In the genomic region with DNA sequence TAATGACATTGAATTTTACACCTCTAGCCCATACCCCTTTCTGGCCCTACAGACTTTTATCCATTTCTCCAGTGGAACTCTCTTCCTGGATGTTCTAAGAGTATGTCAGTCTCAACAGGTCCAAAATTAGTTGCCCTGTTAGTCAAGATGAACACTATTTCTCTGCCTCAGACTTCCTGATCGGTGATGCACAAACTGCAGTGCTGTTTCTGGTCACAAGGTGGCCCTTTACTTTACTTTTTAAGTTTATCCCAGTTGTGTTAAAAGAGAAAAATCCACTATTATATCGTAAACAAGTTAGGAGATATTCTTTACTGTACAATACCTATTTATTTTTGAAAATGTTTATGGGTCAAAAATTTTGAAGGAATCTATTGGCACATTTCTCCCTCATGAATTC, we compare ENCODE assay signal across 9 cellular contexts. TPM values are rescaled to one million over a fixed set of nuclear protein-coding genes. Genes with fewer than 3 reads are reported as not detected.
DNase-seq lines count a peak whose midpoint lies in the region; ATAC-seq, FAIRE-seq and TF ChIP-seq lines count a peak whose summit lies in the region.
"Had no signal": no experiment of that assay in that cellular context is flagged by ENCODE, and none has a peak within 500 bp of the region (broad histone marks: within the 10 kb centered on the region; RNA-seq: fewer than 3 reads in every experiment).

No MANE protein-coding gene starts in this region.

- no peaks in the 10 kb centered on the region for H3K9me1 ChIP-seq in K562 (ENCODE audit: control insufficient read depth, insufficient read depth, low read length)

- H3K4me1 ChIP-seq in Peyer's patch: no peaks in the 10 kb centered on the region
- no peaks in the 10 kb centered on the region; a peak in 1 of 5 replicates for H3K4me1 ChIP-seq in K562 (replicated peaks in 1 of 2; ENCODE audit: control insufficient read depth in 2 of 2, insufficient read depth in 2 of 2, low read length in 2 of 2)
- no peaks in the 10 kb centered on the region for H3K4me1 ChIP-seq in left lung
- no peaks in the 10 kb centered on the region for H3K4me1 ChIP-seq in thyroid gland

- H3K36me3 ChIP-seq in Peyer's patch (no peaks in the 10 kb centered on the region), K562 (ENCODE audit: control insufficient read depth, insufficient read depth, low read length) (no peaks in the 10 kb centered on the region), left lung (no peaks in the 10 kb centered on the region), thyroid gland (no peaks in the 10 kb centered on the region)

- peaks cover 2% of the 10 kb centered on the region for H3K4me1 Mint-ChIP-seq in activated T-cell treated with anti-CD3 and anti-CD28 coated beads, Interleukin-2, amount 50 U/mL, for 24 hours (ENCODE audit: low read depth)
- H3K4me1 Mint-ChIP-seq: stimulated activated naive B cell treated with anti-CD40 and anti-IgM and Interleukin-4, amounts not matched to agents 10 μg/mL and 1 μg/mL and 100 μg/mL, for 72 hours had no signal

- TF ChIP-seq POLR2A in Peyer's patch (IDR thresholded peaks at IDR 0.05) (no peak), K562 (conservative IDR thresholded peaks at IDR 0.05) (no peak), thyroid gland (IDR thresholded peaks at IDR 0.05) (no peak)

- no peaks in the 10 kb centered on the region for H3K9me3 ChIP-seq in Peyer's patch
- no peaks in the 10 kb centered on the region for H3K9me3 ChIP-seq in K562 (replicated peaks; ENCODE audit: control insufficient read depth, insufficient read depth, low read depth, low read length)
- no peaks in the 10 kb centered on the region for H3K9me3 ChIP-seq in left lung
- H3K9me3 ChIP-seq in thyroid gland: no peaks in the 10 kb centered on the region

- no peak overlapping the region for H3K4me3 ChIP-seq in HFF-Myc (replicated peaks; ENCODE audit: low read depth, low read length)
- no peak overlapping the region for H3K4me3 ChIP-seq in Peyer's patch
- H3K4me3 ChIP-seq in K562: no peak overlapping the region
- H3K4me3 ChIP-seq in left lung: no peak overlapping the region
- no peak overlapping the region for H3K4me3 ChIP-seq in thyroid gland (replicated peaks in 1 of 3)

- no peaks in the 10 kb centered on the region for H3K36me3 Mint-ChIP-seq in activated T-cell treated with anti-CD3 and anti-CD28 coated beads, Interleukin-2, amount 50 U/mL, for 24 hours (ENCODE audit: low read depth)
- H3K36me3 Mint-ChIP-seq: stimulated activated naive B cell treated with anti-CD40 and anti-IgM and Interleukin-4, amounts not matched to agents 10 μg/mL and 1 μg/mL and 100 μg/mL, for 72 hours had no signal

- H3K9me3 Mint-ChIP-seq in activated T-cell treated with anti-CD3 and anti-CD28 coated beads, Interleukin-2, amount 50 U/mL, for 24 hours: no peaks in the 10 kb centered on the region
- H3K9me3 Mint-ChIP-seq: stimulated activated naive B cell treated with anti-CD40 and anti-IgM and Interleukin-4, amounts not matched to agents 10 μg/mL and 1 μg/mL and 100 μg/mL, for 72 hours had no signal

- H3K27me3 Mint-ChIP-seq in activated T-cell treated with anti-CD3 and anti-CD28 coated beads, Interleukin-2, amount 50 U/mL, for 24 hours: peaks cover 41% of the 10 kb centered on the region

- H2AFZ ChIP-seq in K562 (ENCODE audit: low read depth, low read length): peak overlapping the region; percentile 79

- no peak overlapping the region for H3K4me2 ChIP-seq in K562 (ENCODE audit: insufficient read depth, low read length)

- TF ChIP-seq CTCF in HFF-Myc (IDR thresholded peaks at IDR 0.05; ENCODE audit: low read depth, low read length, missing control alignments) (peak; percentile 61), Peyer's patch (IDR thresholded peaks at IDR 0.05) (peak; percentile 10 to 64 (median 46)), K562 (IDR thresholded peaks at IDR 0.05 in 2 of 3, conservative IDR thresholded peaks at IDR 0.05 in 1 of 3; ENCODE audit: insufficient read depth in 2 of 3, low read depth in 1 of 3, low read length in 3 of 3) (peak; percentile 41 to 62 (median 58); a peak in 5 of 6 replicates), left lung (IDR thresholded peaks at IDR 0.05) (peak; percentile 50 to 60), thyroid gland (IDR thresholded peaks at IDR 0.05) (peak in 5 of 6 experiments; percentile 46 to 69 (median 65))

- no TSS peak for BruUV-seq in K562 (replicated peaks; lab: Mats Ljungman, UMichigan)

- POLR2A ChIA-PET in K562 (lab: Yijun Ruan, JAX): no interaction called here

- no peaks in the 10 kb centered on the region for H3K79me2 ChIP-seq in K562 (ENCODE audit: control insufficient read depth, insufficient read depth, low read length)

- H3K27ac Mint-ChIP-seq in activated T-cell treated with anti-CD3 and anti-CD28 coated beads, Interleukin-2, amount 50 U/mL, for 24 hours: no peak overlapping the region
- H3K27ac Mint-ChIP-seq: stimulated activated naive B cell treated with anti-CD40 and anti-IgM and Interleukin-4, amounts not matched to agents 10 μg/mL and 1 μg/mL and 100 μg/mL, for 72 hours had no signal

- no peak for TF ChIP-seq EP300 in K562 (IDR thresholded peaks at IDR 0.05; ENCODE audit: low read length)

- H3K4me3 Mint-ChIP-seq in activated T-cell treated with anti-CD3 and anti-CD28 coated beads, Interleukin-2, amount 50 U/mL, for 24 hours: no peak overlapping the region
- H3K4me3 Mint-ChIP-seq: stimulated activated naive B cell treated with anti-CD40 and anti-IgM and Interleukin-4, amounts not matched to agents 10 μg/mL and 1 μg/mL and 100 μg/mL, for 72 hours had no signal

- peak; percentile 46 for FAIRE-seq in K562 (lab: Jason Lieb, UNC)

- H4K20me1 ChIP-seq in K562 (replicated peaks; ENCODE audit: control insufficient read depth, insufficient read depth, low read length): no peaks in the 10 kb centered on the region

- intact Hi-C loops in K562 (cut with micrococcal nuclease) (loop anchor here (1.0 kb wide), 2 partner anchors 121 to 146 kb away; no protein-coding TSS in a partner anchor), left lung (cut with DNase I) (loop anchor here in 1 of 2 donors (5.0 kb wide), 1 partner anchor 119 kb away; no protein-coding TSS in a partner anchor), thyroid gland (cut with DNase I) (loop anchor here (5.0 kb wide), 1 partner anchor 124 kb away; no protein-coding TSS in a partner anchor)

- CTCF ChIA-PET in K562 (lab: Yijun Ruan, JAX; ENCODE audit: low intra/inter-chr PET ratio): interaction anchor here (1.6 kb wide), 1 partner anchor 121 kb away, joined by 6 read pairs; no protein-coding TSS in a partner anchor

- peak; percentile 81 for ATAC-seq in K562
- ATAC-seq in left lung: peak; percentile 77

- TF ChIP-seq RAD21 in K562 (CRISPR knock-in tag; conservative IDR thresholded peaks at IDR 0.05 in 1 of 2, IDR thresholded peaks at IDR 0.05 in 1 of 2): peak; percentile 49 to 69

- 6% methylated on average over 2 of the region's 2 CpGs for WGBS in K562 (ENCODE audit: insufficient coverage, low coverage, missing lambda C conversion rate)
- WGBS in thyroid gland, 2 donors: 5 to 10% methylated on average over 2 of the region's 2 CpGs

- in situ Hi-C loops in K562 (cut with MboI): no loop called here

- H3K9ac ChIP-seq in K562 (ENCODE audit: insufficient read depth in 1 of 2, low read depth in 2 of 2, low read length in 2 of 2): no peak overlapping the region

- no peaks in the 10 kb centered on the region for H3K27me3 ChIP-seq in Peyer's patch
- no peaks in the 10 kb centered on the region for H3K27me3 ChIP-seq in K562 (ENCODE audit: control insufficient read depth in 2 of 2, insufficient read depth in 2 of 2, low read length in 2 of 2)
- peaks cover 0 to 13% of the 10 kb centered on the region in 2 donors for H3K27me3 ChIP-seq in left lung
- H3K27me3 ChIP-seq in thyroid gland: no peaks in the 10 kb centered on the region

- DNase-seq in activated T-cell treated with anti-CD3 and anti-CD28 coated beads for 1 hour (ENCODE audit: low read depth) (peak; percentile 32), HFF-Myc (ENCODE audit: extremely low read depth, low read depth) (no peak), Peyer's patch (peak in 1 of 3 donors; percentile 68), K562 (ENCODE audit: extremely low read depth in 1 of 4, low spot score in 3 of 4) (peak; percentile 16 to 50 (median 20)), left lung (no peak), thyroid gland (peak; percentile 55 to 62), NCI-H526 treated with DMSO at 0.1 percent for 48 hours (lab: John Stamatoyannopoulos, UW) (no peak)
- no peak for DNase-seq in activated T-cell treated with anti-CD3 and anti-CD28 coated beads, Interleukin-2, amount 50 U/mL, for 24 hours
- DNase-seq: stimulated activated naive B cell treated with anti-CD40 and anti-IgM and Interleukin-4, amounts not matched to agents 10 μg/mL and 1 μg/mL and 100 μg/mL, for 72 hours had no signal

- H3K27ac ChIP-seq in Peyer's patch (no peak overlapping the region), K562 (ENCODE audit: extremely low read depth, low read depth, low read length) (no peak overlapping the region), left lung (no peak overlapping the region), thyroid gland (no peak overlapping the region)

RNA-seq across cellular contexts. Expression of a gene that starts 13.1 kb away (rescaled TPM):
- 1 to 10 TPM; 1.1 to 5.8 (median 2.1) TPM for total RNA-seq in Peyer's patch
- not detected in 2 replicates for total RNA-seq in K562 (2011; cell fraction: chromatin; rRNA removed; ENCODE audit: low replicate concordance)
- not detected in 2 replicates for total RNA-seq in K562 (2011; cell fraction: nucleolus; rRNA removed)
- not detected in 2 replicates for total RNA-seq in K562 (2011; cell fraction: nucleoplasm; rRNA removed)
- total RNA-seq in K562 (2014; rRNA removed): not detected in 2 replicates
- 0.18 and 0.22 TPM in 2 replicates for total RNA-seq in K562 (2014; rRNA removed; fragmentation: Illumina TruSeq; extraction: Trizol)
- total RNA-seq in K562 (2015; rRNA removed; fragmentation: Illumina TruSeq; extraction: Trizol): 0.15 TPM in 1 of 2 replicates, not detected in the other
- total RNA-seq in K562 (2021): 0.13 TPM in 1 of 2 replicates, not detected in the other
- polyA plus RNA-seq in K562 (2011; rRNA removed): 0.10 TPM in 1 of 2 replicates, not detected in the other
- polyA plus RNA-seq in K562 (2011; cell fraction: cytosol; rRNA removed): 0.09 TPM in 1 of 2 replicates, not detected in the other
- not detected in 2 replicates for polyA plus RNA-seq in K562 (2011; cell fraction: nucleus; rRNA removed)
- 0.08 and 0.53 TPM in 2 replicates for polyA plus RNA-seq in K562 (2012)
- 0.26 TPM in 1 of 2 replicates, not detected in the other for polyA plus RNA-seq in K562 (2014; fragmentation: Illumina TruSeq; extraction: Trizol)
- polyA plus RNA-seq in K562 (2014; fragmentation: Nextera tagmentation; extraction: Ambion mirVana): under 1 TPM; 0.07 to 0.34 TPM
- polyA plus RNA-seq in K562 (2014; rRNA removed): not detected in 2 replicates
- not detected in 2 replicates for polyA minus RNA-seq in K562 (2011; rRNA and poly(A)+ RNA removed)
- polyA minus RNA-seq in K562 (2011; cell fraction: cytosol; rRNA and poly(A)+ RNA removed): not detected in 2 replicates
- not detected in 2 replicates for polyA minus RNA-seq in K562 (2011; cell fraction: nucleus; rRNA and poly(A)+ RNA removed)
- total RNA-seq in left lung: 1 to 10 TPM; 3.5 to 8.2 TPM
- 1 to 10 TPM; 2.3 to 6.6 (median 4.1) TPM for total RNA-seq in thyroid gland

RNA-seq across cellular contexts. Expression of a gene that starts 13.2 kb away (rescaled TPM):
- total RNA-seq in Peyer's patch (10 to 100 TPM in 2 of 4 donors, 1 to 10 TPM in 2; 4.2 to 33.0 (median 9.7) TPM), K562 (2014; rRNA removed) (32.3 and 43.3 TPM in 2 replicates), K562 (2014; rRNA removed; fragmentation: Illumina TruSeq; extraction: Trizol) (69.6 and 74.1 TPM in 2 replicates), K562 (2015; rRNA removed; fragmentation: Illumina TruSeq; extraction: Trizol) (63.0 and 64.5 TPM in 2 replicates), K562 (2021) (16.2 and 19.5 TPM in 2 replicates), left lung (10 to 100 TPM; 47.8 to 55.0 TPM), thyroid gland (100 to 1,000 TPM; 123 to 140 (median 132) TPM)
- 3.8 and 12.7 TPM in 2 replicates for total RNA-seq in K562 (2011; cell fraction: chromatin; rRNA removed; ENCODE audit: low replicate concordance)
- 3.2 and 3.8 TPM in 2 replicates for total RNA-seq in K562 (2011; cell fraction: nucleolus; rRNA removed)
- total RNA-seq in K562 (2011; cell fraction: nucleoplasm; rRNA removed): 5.1 and 6.3 TPM in 2 replicates
- polyA plus RNA-seq in K562 (2011; rRNA removed) (24.9 and 28.8 TPM in 2 replicates), K562 (2014; fragmentation: Illumina TruSeq; extraction: Trizol) (60.1 and 70.8 TPM in 2 replicates), K562 (2014; fragmentation: Nextera tagmentation; extraction: Ambion mirVana) (100 to 1,000 TPM in 1 of 2 experiments, 10 to 100 TPM in 1; 96.7 to 106 TPM), K562 (2014; rRNA removed) (67.1 and 83.4 TPM in 2 replicates)
- 2.0 and 10.5 TPM in 2 replicates for polyA plus RNA-seq in K562 (2011; cell fraction: cytosol; rRNA removed)
- polyA plus RNA-seq in K562 (2011; cell fraction: nucleus; rRNA removed): 3.4 and 6.7 TPM in 2 replicates
- polyA plus RNA-seq in K562 (2012): 52.1 and 69.8 TPM in 2 replicates
- polyA minus RNA-seq in K562 (2011; rRNA and poly(A)+ RNA removed): 8.9 and 9.9 TPM in 2 replicates
- polyA minus RNA-seq in K562 (2011; cell fraction: cytosol; rRNA and poly(A)+ RNA removed): 2.5 and 4.1 TPM in 2 replicates
- 1.5 and 5.6 TPM in 2 replicates for polyA minus RNA-seq in K562 (2011; cell fraction: nucleus; rRNA and poly(A)+ RNA removed)

RNA-seq across cellular contexts. Expression of a gene that starts 32.3 kb away (rescaled TPM):
- 1 to 10 TPM in 3 of 4 donors, not detected in 1; 1.8 to 7.1 (median 4.4) TPM for total RNA-seq in Peyer's patch
- total RNA-seq in K562 (2011; cell fraction: chromatin; rRNA removed; ENCODE audit: low replicate concordance): 4.2 and 8.2 TPM in 2 replicates
- total RNA-seq in K562 (2011; cell fraction: nucleolus; rRNA removed): 3.8 and 5.3 TPM in 2 replicates
- 8.6 and 9.6 TPM in 2 replicates for total RNA-seq in K562 (2011; cell fraction: nucleoplasm; rRNA removed)
- 12.0 and 13.1 TPM in 2 replicates for total RNA-seq in K562 (2014; rRNA removed)
- total RNA-seq in K562 (2014; rRNA removed; fragmentation: Illumina TruSeq; extraction: Trizol): 9.3 and 11.1 TPM in 2 replicates
- 5.5 and 6.7 TPM in 2 replicates for total RNA-seq in K562 (2015; rRNA removed; fragmentation: Illumina TruSeq; extraction: Trizol)
- 5.2 and 8.3 TPM in 2 replicates for total RNA-seq in K562 (2021)
- polyA plus RNA-seq in K562 (2011; rRNA removed): 5.4 and 8.5 TPM in 2 replicates
- 1.7 and 6.8 TPM in 2 replicates for polyA plus RNA-seq in K562 (2011; cell fraction: cytosol; rRNA removed)
- 4.1 and 15.3 TPM in 2 replicates for polyA plus RNA-seq in K562 (2011; cell fraction: nucleus; rRNA removed)
- 10.1 and 92.4 TPM in 2 replicates for polyA plus RNA-seq in K562 (2012)
- polyA plus RNA-seq in K562 (2014; fragmentation: Illumina TruSeq; extraction: Trizol): 7.7 and 13.3 TPM in 2 replicates
- polyA plus RNA-seq in K562 (2014; fragmentation: Nextera tagmentation; extraction: Ambion mirVana): 1 to 10 TPM; 8.3 to 8.9 TPM
- polyA plus RNA-seq in K562 (2014; rRNA removed): 13.3 and 18.0 TPM in 2 replicates
- 1.9 and 6.6 TPM in 2 replicates for polyA minus RNA-seq in K562 (2011; rRNA and poly(A)+ RNA removed)
- polyA minus RNA-seq in K562 (2011; cell fraction: cytosol; rRNA and poly(A)+ RNA removed): 0.76 TPM in 1 of 2 replicates, not detected in the other
- 1.3 and 3.0 TPM in 2 replicates for polyA minus RNA-seq in K562 (2011; cell fraction: nucleus; rRNA and poly(A)+ RNA removed)
- 10 to 100 TPM in 1 of 2 donors, 1 to 10 TPM in 1; 9.7 to 19.3 TPM for total RNA-seq in left lung
- 100 to 1,000 TPM in 2 of 4 donors, 10 to 100 TPM in 2; 91.4 to 113 (median 102) TPM for total RNA-seq in thyroid gland

RNA-seq across cellular contexts. Expression of a gene that starts 33.2 kb away (rescaled TPM):
- total RNA-seq in Peyer's patch (100 to 1,000 TPM in 1 of 4 donors, 10 to 100 TPM in 2, 1 to 10 TPM in 1; 9.1 to 102 (median 17.9) TPM), K562 (2014; rRNA removed) (not detected in 2 replicates), K562 (2014; rRNA removed; fragmentation: Illumina TruSeq; extraction: Trizol) (not detected in 2 replicates), K562 (2015; rRNA removed; fragmentation: Illumina TruSeq; extraction: Trizol) (not detected in 2 replicates), K562 (2021) (0.47 and 0.58 TPM in 2 replicates), left lung (100 to 1,000 TPM in 1 of 2 donors, 10 to 100 TPM in 1; 91.0 to 155 TPM), thyroid gland (100 to 1,000 TPM; 284 to 491 (median 355) TPM)
- not detected in 2 replicates for total RNA-seq in K562 (2011; cell fraction: chromatin; rRNA removed; ENCODE audit: low replicate concordance)
- total RNA-seq in K562 (2011; cell fraction: nucleolus; rRNA removed): not detected in 2 replicates
- not detected in 2 replicates for total RNA-seq in K562 (2011; cell fraction: nucleoplasm; rRNA removed)
- polyA plus RNA-seq in K562 (2011; rRNA removed) (not detected in 2 replicates), K562 (2014; fragmentation: Illumina TruSeq; extraction: Trizol) (not detected in 2 replicates), K562 (2014; fragmentation: Nextera tagmentation; extraction: Ambion mirVana) (not detected), K562 (2014; rRNA removed) (0.21 TPM in 1 of 2 replicates, not detected in the other)
- 0.09 TPM in 1 of 2 replicates, not detected in the other for polyA plus RNA-seq in K562 (2011; cell fraction: cytosol; rRNA removed)
- polyA plus RNA-seq in K562 (2011; cell fraction: nucleus; rRNA removed): not detected in 2 replicates
- not detected in 2 replicates for polyA plus RNA-seq in K562 (2012)
- not detected in 2 replicates for polyA minus RNA-seq in K562 (2011; rRNA and poly(A)+ RNA removed)
- not detected in 2 replicates for polyA minus RNA-seq in K562 (2011; cell fraction: cytosol; rRNA and poly(A)+ RNA removed)
- not detected in 2 replicates for polyA minus RNA-seq in K562 (2011; cell fraction: nucleus; rRNA and poly(A)+ RNA removed)

Comparison
In these comparisons a context has a peak if more than half of its experiments do, and no peak if none do; other contexts are left out.
1. DNase-seq: peak in activated T-cell treated with anti-CD3 and anti-CD28 coated beads for 1 hour (single experiment), K562 (4 of 4) and thyroid gland (2 of 2); none in activated T-cell treated with anti-CD3 and anti-CD28 coated beads, Interleukin-2, amount 50 U/mL, for 24 hours (single experiment), HFF-Myc (single experiment), left lung (0 of 2) and NCI-H526 treated with DMSO at 0.1 percent for 48 hours (single experiment).
2. RNA of a gene that starts 32.3 kb away (total RNA-seq): 91.4 to 113 TPM in thyroid gland; 9.7 to 19.3 TPM in left lung, 3.8 to 13.1 TPM in K562 and 1.8 to 7.1 TPM in Peyer's patch; every median in the first group is over 4 times any median in the second.
3. Peak in every context shown above with its lines, with median percentiles within 50 percentile points of each other: CTCF ChIP-seq.